ENCODE assay signal across 17 cellular contexts in genomic region chr3:64083588-64083974, GRCh38.
"Had no signal": no experiment of that assay in that cellular context is flagged by ENCODE, and none has a peak within 500 bp of the region (broad histone marks: within the 10 kb centered on the region; RNA-seq: fewer than 3 reads in every experiment).

No MANE protein-coding gene starts in this region.

- H3K9me3 ChIP-seq: breast epithelium, colonic mucosa, lower lobe of right lung, sigmoid colon, transverse colon had no signal

- H3K27ac Mint-ChIP-seq: activated CD8-positive, alpha-beta memory T cell treated with anti-CD3 and anti-CD28 coated beads, Interleukin-2, amount 10 ng/mL, durations not matched to agents 7 days and 5 days; activated naive CD4-positive, alpha-beta T cell treated with anti-CD3 and anti-CD28 coated beads, Interleukin-2, amount 50 U/mL, for 72 hours; activated T-cell treated with anti-CD3 and anti-CD28 coated beads, Interleukin-2, amount 50 U/mL, for 24 hours; natural killer cell; T-helper 2 cell treated with Interferon-gamma antibody and Interleukin-4, amounts not matched to agents 5 μg/mL and 100 μg/mL, for 36 hours had no signal

- H3K4me1 ChIP-seq: breast epithelium, colonic mucosa, transverse colon had no signal

- H3K27me3 ChIP-seq: breast epithelium, colonic mucosa, sigmoid colon, transverse colon had no signal

- ATAC-seq: activated CD8-positive, alpha-beta memory T cell treated with anti-CD3 and anti-CD28 coated beads, Interleukin-2, amount 10 ng/mL, durations not matched to agents 7 days and 5 days; activated naive CD4-positive, alpha-beta T cell treated with anti-CD3 and anti-CD28 coated beads, Interleukin-2, amount 50 U/mL, for 72 hours; lower lobe of right lung; natural killer cell had no signal

- H3K9me3 Mint-ChIP-seq: activated naive CD4-positive, alpha-beta T cell treated with anti-CD3 and anti-CD28 coated beads, Interleukin-2, amount 50 U/mL, for 72 hours; activated T-cell treated with anti-CD3 and anti-CD28 coated beads, Interleukin-2, amount 50 U/mL, for 24 hours; T-helper 2 cell treated with Interferon-gamma antibody and Interleukin-4, amounts not matched to agents 5 μg/mL and 100 μg/mL, for 36 hours had no signal

- H3K27ac ChIP-seq: breast epithelium, colonic mucosa, lower lobe of right lung, sigmoid colon, transverse colon had no signal

- H3K36me3 Mint-ChIP-seq: activated CD8-positive, alpha-beta memory T cell treated with anti-CD3 and anti-CD28 coated beads, Interleukin-2, amount 10 ng/mL, durations not matched to agents 7 days and 5 days; activated naive CD4-positive, alpha-beta T cell treated with anti-CD3 and anti-CD28 coated beads, Interleukin-2, amount 50 U/mL, for 72 hours; natural killer cell had no signal

- H3K4me3 ChIP-seq: breast epithelium, colonic mucosa, lower lobe of right lung, sigmoid colon, transverse colon had no signal

- H3K4me3 Mint-ChIP-seq: activated CD8-positive, alpha-beta memory T cell treated with anti-CD3 and anti-CD28 coated beads, Interleukin-2, amount 10 ng/mL, durations not matched to agents 7 days and 5 days; activated T-cell treated with anti-CD3 and anti-CD28 coated beads, Interleukin-2, amount 50 U/mL, for 24 hours; natural killer cell; T-helper 2 cell treated with Interferon-gamma antibody and Interleukin-4, amounts not matched to agents 5 μg/mL and 100 μg/mL, for 36 hours had no signal

- H3K36me3 ChIP-seq: breast epithelium, colonic mucosa, lower lobe of right lung, sigmoid colon, transverse colon had no signal

- H3K4me1 Mint-ChIP-seq: natural killer cell had no signal

- DNase-seq: activated CD4-positive, alpha-beta T cell treated with anti-CD3 and anti-CD28 coated beads, Interleukin-2, amount 50 U/mL, for 4 hours; activated CD4-positive, CD25-positive, alpha-beta regulatory T cell treated with anti-CD3 and anti-CD28 coated beads, Interleukin-2, amount 50 U/mL, for 72 hours; activated CD8-positive, alpha-beta memory T cell treated with anti-CD3 and anti-CD28 coated beads, Interleukin-2, amount 10 ng/mL, durations not matched to agents 7 days and 5 days; activated effector memory CD4-positive, alpha-beta T cell treated with Interleukin-2 at 50 U/mL for 16 hours; activated T-cell treated with anti-CD3 and anti-CD28 coated beads, Interleukin-2, amount 50 U/mL, for 24 hours; colonic mucosa; effector CD4-positive, alpha-beta T cell; lower lobe of right lung; natural killer cell; sigmoid colon; stimulated activated CD4-positive, alpha-beta T cell treated with anti-CD3 and anti-CD28 coated beads, Interleukin-12 subunit alpha, Interleukin-12 subunit beta, amount 100 ng/mL, for 4 hours; stimulated activated naive CD4-positive, alpha-beta T cell; substantia nigra; transverse colon had no signal
